18 cellular contexts compared by ENCODE assay signal in the genomic region with DNA sequence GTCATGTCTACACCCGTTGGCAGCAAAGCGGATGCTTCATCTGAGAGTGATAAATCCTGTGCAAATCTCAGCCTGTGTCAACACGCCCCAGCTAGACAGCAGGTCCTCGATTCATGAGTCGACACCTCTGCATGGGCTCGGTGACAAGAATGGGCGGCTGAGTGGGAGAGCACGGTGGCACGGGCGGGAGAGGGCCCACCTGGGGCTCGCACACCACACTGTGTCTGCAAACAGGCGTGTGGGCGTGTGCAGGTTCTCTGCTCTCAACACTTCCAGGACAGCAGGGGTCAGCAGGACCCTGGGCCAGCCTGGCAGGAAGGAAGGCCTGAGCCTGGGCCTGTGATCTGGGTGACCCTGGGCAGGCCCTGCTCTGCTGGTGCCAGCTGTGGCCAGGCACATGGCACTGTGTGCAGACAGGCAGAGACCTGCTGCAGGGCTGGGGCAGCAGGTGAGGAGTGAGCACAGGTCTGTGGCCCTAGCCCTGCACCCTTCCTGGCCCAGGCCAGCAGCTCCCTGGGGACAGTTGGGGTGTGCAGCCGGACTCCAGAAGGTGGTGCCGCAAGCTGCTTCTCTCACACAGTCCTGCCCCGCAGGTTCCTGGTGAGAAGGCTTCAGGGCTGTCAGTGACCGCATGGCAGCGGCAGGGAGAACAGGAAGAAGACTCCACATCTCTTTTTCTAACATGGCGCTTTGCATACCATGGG.
A peak's percentile ranks its signal among the peaks of the same experiment; 100 is the strongest.
DNase-seq lines count a peak whose midpoint lies in the region; ATAC-seq and TF ChIP-seq lines count a peak whose summit lies in the region.
"Had no signal": no experiment of that assay in that cellular context is flagged by ENCODE, and none has a peak within 500 bp of the region (broad histone marks: within the 10 kb centered on the region; RNA-seq: fewer than 3 reads in every experiment).

No MANE protein-coding gene starts in this region.

- no peak for TF ChIP-seq POLR2A in thyroid gland (IDR thresholded peaks at IDR 0.05)

- H3K4me3 ChIP-seq in NT2/D1 (ENCODE audit: insufficient read length, low read depth), result no peak overlapping the region
- H3K4me3 ChIP-seq in psoas muscle, result no peak overlapping the region
- H3K4me3 ChIP-seq in thyroid gland (replicated peaks in 1 of 3), result no peak overlapping the region
- H3K4me3 ChIP-seq: body of pancreas, right lobe of liver, upper lobe of left lung had no signal

- H3K9me3 Mint-ChIP-seq in activated CD8-positive, alpha-beta T cell treated with anti-CD3 and anti-CD28 coated beads, Interleukin-2, amount 10 ng/mL, durations not matched to agents 7 days and 5 days (ENCODE audit: insufficient read depth), result no peaks in the 10 kb centered on the region
- H3K9me3 Mint-ChIP-seq in activated CD8-positive, alpha-beta T cell treated with anti-CD3 and anti-CD28 coated beads for 36 hours, result peaks cover 11% of the 10 kb centered on the region
- H3K9me3 Mint-ChIP-seq: CD4-positive, CD25-positive, alpha-beta regulatory T cell had no signal

- CTCF ChIA-PET in activated CD8-positive, alpha-beta T cell treated with anti-CD3 and anti-CD28 coated beads, Interleukin-2, amount 10 ng/mL, durations not matched to agents 7 days and 5 days (lab: Charles Lee), result no interaction called here
- CTCF ChIA-PET in activated CD8-positive, alpha-beta T cell treated with anti-CD3 and anti-CD28 coated beads for 36 hours (lab: Charles Lee), result no interaction called here

- H3K36me3 Mint-ChIP-seq in activated CD8-positive, alpha-beta T cell treated with anti-CD3 and anti-CD28 coated beads, Interleukin-2, amount 10 ng/mL, durations not matched to agents 7 days and 5 days (ENCODE audit: low read depth), result peaks cover 30% of the 10 kb centered on the region
- H3K36me3 Mint-ChIP-seq in activated CD8-positive, alpha-beta T cell treated with anti-CD3 and anti-CD28 coated beads for 36 hours (ENCODE audit: low read depth), result peaks cover 22% of the 10 kb centered on the region

- intact Hi-C loops in activated CD8-positive, alpha-beta T cell treated with anti-CD3 and anti-CD28 coated beads for 36 hours (cut with micrococcal nuclease), result no loop called here
- intact Hi-C loops in psoas muscle (cut with DNase I), result no loop called here
- intact Hi-C loops in thyroid gland (cut with DNase I), result no loop called here

- no peak overlapping the region for H3K4me3 Mint-ChIP-seq in activated CD8-positive, alpha-beta T cell treated with anti-CD3 and anti-CD28 coated beads, Interleukin-2, amount 10 ng/mL, durations not matched to agents 7 days and 5 days
- H3K4me3 Mint-ChIP-seq in activated CD8-positive, alpha-beta T cell treated with anti-CD3 and anti-CD28 coated beads for 36 hours, result no peak overlapping the region
- H3K4me3 Mint-ChIP-seq: activated naive CD8-positive, alpha-beta T cell treated with anti-CD3 and anti-CD28 coated beads for 36 hours had no signal

- no peak for DNase-seq in activated CD8-positive, alpha-beta T cell treated with anti-CD3 and anti-CD28 coated beads, Interleukin-2, amount 10 ng/mL, durations not matched to agents 7 days and 5 days
- no peak for DNase-seq in activated CD8-positive, alpha-beta T cell treated with anti-CD3 and anti-CD28 coated beads for 36 hours
- DNase-seq in NT2/D1 (ENCODE audit: low read depth, low spot score) (no peak), psoas muscle (no peak), inferior parietal cortex (ENCODE audit: extremely low spot score) (no peak), SIG-M5 treated with dmso at 0.1 percent for 504 hours (lab: John Stamatoyannopoulos, UW; ENCODE audit: unreplicated experiment) (no peak), thyroid gland (no peak)
- DNase-seq: activated naive CD8-positive, alpha-beta T cell treated with anti-CD3 and anti-CD28 coated beads for 36 hours; activated T-cell treated with anti-CD3 and anti-CD28 coated beads, Interleukin-2, amount 50 U/mL, for 48 hours; body of pancreas; CD4-positive, CD25-positive, alpha-beta regulatory T cell; cortex of kidney; foreskin melanocyte; right lobe of liver; stimulated activated naive CD4-positive, alpha-beta T cell treated with Interleukin-2 at 50 U/mL for 16 hours; WERI-Rb-1 had no signal

- WGBS in psoas muscle, 3 donors, result 70 to 87% (median 78%) methylated on average over 19 of the region's 19 CpGs
- 94% methylated on average over 11 to 15 of the region's 19 CpGs for WGBS in thyroid gland, 2 donors

- H3K4me1 Mint-ChIP-seq in activated CD8-positive, alpha-beta T cell treated with anti-CD3 and anti-CD28 coated beads, Interleukin-2, amount 10 ng/mL, durations not matched to agents 7 days and 5 days (ENCODE audit: low read depth), result peaks cover 47% of the 10 kb centered on the region
- peaks cover 28% of the 10 kb centered on the region for H3K4me1 Mint-ChIP-seq in activated CD8-positive, alpha-beta T cell treated with anti-CD3 and anti-CD28 coated beads for 36 hours (ENCODE audit: low read depth)

- peak overlapping the region; percentile 12 for H3K9ac ChIP-seq in NT2/D1 (ENCODE audit: insufficient read length, low read depth)

- H3K27ac Mint-ChIP-seq in activated CD8-positive, alpha-beta T cell treated with anti-CD3 and anti-CD28 coated beads, Interleukin-2, amount 10 ng/mL, durations not matched to agents 7 days and 5 days, result peak overlapping the region; percentile 60
- H3K27ac Mint-ChIP-seq in activated CD8-positive, alpha-beta T cell treated with anti-CD3 and anti-CD28 coated beads for 36 hours, result no peak overlapping the region
- H3K27ac Mint-ChIP-seq: activated naive CD8-positive, alpha-beta T cell treated with anti-CD3 and anti-CD28 coated beads for 36 hours; CD4-positive, CD25-positive, alpha-beta regulatory T cell had no signal

- peaks cover 30% of the 10 kb centered on the region for H3K36me3 ChIP-seq in NT2/D1 (ENCODE audit: insufficient read depth, insufficient read length, low read length)
- H3K36me3 ChIP-seq in psoas muscle (ENCODE audit: insufficient read depth in 1 of 2, low read depth in 1 of 2), result no peaks in the 10 kb centered on the region
- no peaks in the 10 kb centered on the region for H3K36me3 ChIP-seq in thyroid gland
- H3K36me3 ChIP-seq: right lobe of liver had no signal

- H3K4me1 ChIP-seq in NT2/D1 (ENCODE audit: insufficient read depth, insufficient read length) (peaks cover 27% of the 10 kb centered on the region), psoas muscle (peaks cover 9% of the 10 kb centered on the region), thyroid gland (no peaks in the 10 kb centered on the region)
- H3K4me1 ChIP-seq: right lobe of liver, upper lobe of left lung had no signal

- no peak for TF ChIP-seq CTCF in activated CD8-positive, alpha-beta T cell treated with anti-CD3 and anti-CD28 coated beads for 36 hours (IDR thresholded peaks at IDR 0.05)
- no peak for TF ChIP-seq CTCF in psoas muscle (IDR thresholded peaks at IDR 0.05)
- no peak for TF ChIP-seq CTCF in thyroid gland (IDR thresholded peaks at IDR 0.05)

- no peaks in the 10 kb centered on the region for H3K27me3 ChIP-seq in NT2/D1 (ENCODE audit: insufficient read depth, insufficient read length)
- H3K27me3 ChIP-seq in psoas muscle (ENCODE audit: insufficient read depth in 3 of 3, low read length in 2 of 3), result no peaks in the 10 kb centered on the region
- no peaks in the 10 kb centered on the region for H3K27me3 ChIP-seq in thyroid gland
- H3K27me3 ChIP-seq: body of pancreas, right lobe of liver, upper lobe of left lung had no signal

- no peak overlapping the region for H3K27ac ChIP-seq in psoas muscle
- H3K27ac ChIP-seq in thyroid gland, result no peak overlapping the region
- H3K27ac ChIP-seq: body of pancreas, right lobe of liver, upper lobe of left lung, WERI-Rb-1 had no signal

- POLR2A ChIA-PET in activated CD8-positive, alpha-beta T cell treated with anti-CD3 and anti-CD28 coated beads, Interleukin-2, amount 10 ng/mL, durations not matched to agents 7 days and 5 days (lab: Charles Lee), result no interaction called here
- POLR2A ChIA-PET in activated CD8-positive, alpha-beta T cell treated with anti-CD3 and anti-CD28 coated beads for 36 hours (lab: Charles Lee), result no interaction called here

- no peaks in the 10 kb centered on the region for H3K27me3 Mint-ChIP-seq in activated CD8-positive, alpha-beta T cell treated with anti-CD3 and anti-CD28 coated beads, Interleukin-2, amount 10 ng/mL, durations not matched to agents 7 days and 5 days (ENCODE audit: low read depth)
- H3K27me3 Mint-ChIP-seq in activated CD8-positive, alpha-beta T cell treated with anti-CD3 and anti-CD28 coated beads for 36 hours, result no peaks in the 10 kb centered on the region
- H3K27me3 Mint-ChIP-seq: activated naive CD8-positive, alpha-beta T cell treated with anti-CD3 and anti-CD28 coated beads for 36 hours; CD4-positive, CD25-positive, alpha-beta regulatory T cell had no signal

- H3K9me3 ChIP-seq in NT2/D1 (ENCODE audit: insufficient read depth, low read length), result peaks cover 15% of the 10 kb centered on the region
- no peaks in the 10 kb centered on the region for H3K9me3 ChIP-seq in psoas muscle
- no peaks in the 10 kb centered on the region for H3K9me3 ChIP-seq in thyroid gland
- H3K9me3 ChIP-seq: body of pancreas, right lobe of liver, upper lobe of left lung had no signal

- no peak for ATAC-seq in activated CD8-positive, alpha-beta T cell treated with anti-CD3 and anti-CD28 coated beads, Interleukin-2, amount 10 ng/mL, durations not matched to agents 7 days and 5 days
- ATAC-seq in activated CD8-positive, alpha-beta T cell treated with anti-CD3 and anti-CD28 coated beads for 36 hours, result no peak
- ATAC-seq in esophagus mucosa (peak; percentile 71), psoas muscle (peak in 3 of 4 donors; percentile 39 to 60 (median 53))
- ATAC-seq: body of pancreas had no signal

Comparison
In these comparisons a context has a peak if more than half of its experiments do, and no peak if none do; other contexts are left out.
1. ATAC-seq: peak in esophagus mucosa (single experiment) and psoas muscle (3 of 4); none in activated CD8-positive, alpha-beta T cell treated with anti-CD3 and anti-CD28 coated beads, Interleukin-2, amount 10 ng/mL, durations not matched to agents 7 days and 5 days (single experiment) and activated CD8-positive, alpha-beta T cell treated with anti-CD3 and anti-CD28 coated beads for 36 hours (single experiment).